ENCODE assay signal across 16 cellular contexts in genomic region chr2:241159116-241159515, GRCh38. TPM values are rescaled to one million over a fixed set of nuclear protein-coding genes. Genes with fewer than 3 reads are reported as not detected.
A peak's percentile ranks its signal among the peaks of the same experiment; 100 is the strongest.
DNase-seq lines count a peak whose midpoint lies in the region; ATAC-seq, FAIRE-seq and TF ChIP-seq lines count a peak whose summit lies in the region.
"Had no signal": no experiment of that assay in that cellular context is flagged by ENCODE, and none has a peak within 500 bp of the region (broad histone marks: within the 10 kb centered on the region; RNA-seq: fewer than 3 reads in every experiment).

No MANE protein-coding gene starts in this region.

- TF ChIP-seq CTCF in endodermal cell (conservative IDR thresholded peaks at IDR 0.05) (no peak), pancreas (IDR thresholded peaks at IDR 0.05) (no peak), endothelial cell (IDR thresholded peaks at IDR 0.05; ENCODE audit: unreplicated experiment) (no peak)

- no peaks in the 10 kb centered on the region for H3K9me3 ChIP-seq in T-helper 17 cell (ENCODE audit: control insufficient read depth, low read length, poor library complexity, severe bottlenecking)
- no peaks in the 10 kb centered on the region for H3K9me3 ChIP-seq in endodermal cell (ENCODE audit: control insufficient read depth, low read length)
- no peaks in the 10 kb centered on the region for H3K9me3 ChIP-seq in pancreas
- H3K9me3 ChIP-seq: A549, Caco-2 had no signal

- H3K27ac ChIP-seq in endodermal cell (ENCODE audit: low read depth, low read length) = no peak overlapping the region
- no peak overlapping the region for H3K27ac ChIP-seq in pancreas
- H3K27ac ChIP-seq: A549, GM23248, HL-60 had no signal

- no peak for ATAC-seq in T-helper 17 cell
- ATAC-seq in stimulated activated effector memory CD8-positive, alpha-beta T cell treated with anti-CD3 and anti-CD28 coated beads, Interleukin-12 subunit alpha, Interleukin-12 subunit beta, amount 100 ng/mL, for 72 hours = no peak
- ATAC-seq in pancreas = no peak
- ATAC-seq: A549, HCT116 had no signal

- H3K4me1 ChIP-seq in endodermal cell (ENCODE audit: control insufficient read depth, insufficient read depth, low read length) = no peaks in the 10 kb centered on the region
- H3K4me1 ChIP-seq in pancreas = no peaks in the 10 kb centered on the region
- H3K4me1 ChIP-seq: A549, Caco-2 had no signal

- H3K4me3 ChIP-seq in endodermal cell (ENCODE audit: low read length) (no peak overlapping the region), pancreas (no peak overlapping the region)
- H3K4me3 ChIP-seq: A549, GM23248 had no signal

- H3K27me3 Mint-ChIP-seq in T-helper 17 cell (no peaks in the 10 kb centered on the region), endodermal cell (ENCODE audit: insufficient read depth) (no peaks in the 10 kb centered on the region), endothelial cell (ENCODE audit: unreplicated experiment) (peaks cover 3% of the 10 kb centered on the region)
- H3K27me3 Mint-ChIP-seq: CD8-positive, alpha-beta memory T cell had no signal

- H3K36me3 Mint-ChIP-seq in T-helper 17 cell (ENCODE audit: low read depth) (no peaks in the 10 kb centered on the region), endodermal cell (ENCODE audit: low read depth) (peaks cover 33% of the 10 kb centered on the region), endothelial cell (ENCODE audit: low read depth, unreplicated experiment) (peaks cover 14% of the 10 kb centered on the region)
- peaks cover 69% of the 10 kb centered on the region for H3K36me3 Mint-ChIP-seq in stimulated activated effector memory CD8-positive, alpha-beta T cell treated with anti-CD3 and anti-CD28 coated beads, Interleukin-12 subunit alpha, Interleukin-12 subunit beta, amount 100 ng/mL, for 72 hours

- H3K27me3 ChIP-seq in endodermal cell (ENCODE audit: control insufficient read depth, insufficient read depth, low read length, poor library complexity, severe bottlenecking) (no peaks in the 10 kb centered on the region), pancreas (no peaks in the 10 kb centered on the region)

- H3K9ac ChIP-seq in endodermal cell (ENCODE audit: extremely low read depth, low read length, poor library complexity, severe bottlenecking) = no peak overlapping the region
- H3K9ac ChIP-seq: GM23248 had no signal

- H3K9me3 Mint-ChIP-seq in endodermal cell = no peaks in the 10 kb centered on the region
- H3K9me3 Mint-ChIP-seq in stimulated activated effector memory CD8-positive, alpha-beta T cell treated with anti-CD3 and anti-CD28 coated beads, Interleukin-12 subunit alpha, Interleukin-12 subunit beta, amount 100 ng/mL, for 72 hours = no peaks in the 10 kb centered on the region
- no peaks in the 10 kb centered on the region for H3K9me3 Mint-ChIP-seq in endothelial cell (ENCODE audit: unreplicated experiment)
- H3K9me3 Mint-ChIP-seq: CD8-positive, alpha-beta memory T cell had no signal

- H3K36me3 ChIP-seq in endodermal cell (ENCODE audit: control insufficient read depth, insufficient read depth, low read length) (peaks cover 42% of the 10 kb centered on the region), pancreas (peaks cover 9 to 36% (median 10%) of the 10 kb centered on the region in 3 donors)

- DNase-seq in SK-N-DZ (ENCODE audit: low spot score) = peak; percentile 26
- no peak for DNase-seq in T-helper 17 cell
- DNase-seq in endodermal cell = no peak
- no peak for DNase-seq in stimulated activated effector memory CD8-positive, alpha-beta T cell treated with anti-CD3 and anti-CD28 coated beads, Interleukin-12 subunit alpha, Interleukin-12 subunit beta, amount 100 ng/mL, for 72 hours (ENCODE audit: low spot score in 2 of 2)
- no peak for DNase-seq in pancreas
- no peak for DNase-seq in AG08395 (ENCODE audit: low spot score)
- DNase-seq in endothelial cell (ENCODE audit: low spot score) = no peak
- DNase-seq: Caco-2; CD8-positive, alpha-beta memory T cell; DMS53; GF-D8; GM23248 had no signal

- peaks cover 2% of the 10 kb centered on the region for H3K4me1 Mint-ChIP-seq in T-helper 17 cell
- peaks cover 6% of the 10 kb centered on the region for H3K4me1 Mint-ChIP-seq in endodermal cell
- peaks cover 4% of the 10 kb centered on the region for H3K4me1 Mint-ChIP-seq in stimulated activated effector memory CD8-positive, alpha-beta T cell treated with anti-CD3 and anti-CD28 coated beads, Interleukin-12 subunit alpha, Interleukin-12 subunit beta, amount 100 ng/mL, for 72 hours
- peaks cover 15% of the 10 kb centered on the region for H3K4me1 Mint-ChIP-seq in endothelial cell (ENCODE audit: unreplicated experiment)

- 93 to 98% methylated on average over 5 of the region's 5 CpGs for WGBS in endodermal cell (ENCODE audit: insufficient coverage in 1 of 2, insufficient read length in 1 of 2), 2 experiments
- WGBS in pancreas, 2 donors = 95 to 99% methylated on average over 5 of the region's 5 CpGs

- intact Hi-C loops in pancreas (cut with DNase I) = no loop called here

- H3K27ac Mint-ChIP-seq in T-helper 17 cell = peak overlapping the region; percentile 41
- peak overlapping the region; percentile 26 for H3K27ac Mint-ChIP-seq in endodermal cell
- peak overlapping the region; percentile 82 for H3K27ac Mint-ChIP-seq in stimulated activated effector memory CD8-positive, alpha-beta T cell treated with anti-CD3 and anti-CD28 coated beads, Interleukin-12 subunit alpha, Interleukin-12 subunit beta, amount 100 ng/mL, for 72 hours
- H3K27ac Mint-ChIP-seq in endothelial cell (ENCODE audit: unreplicated experiment) = no peak overlapping the region

- H3K4me3 Mint-ChIP-seq in T-helper 17 cell (no peak overlapping the region), endodermal cell (no peak overlapping the region), endothelial cell (ENCODE audit: unreplicated experiment) (no peak overlapping the region)
- H3K4me3 Mint-ChIP-seq in stimulated activated effector memory CD8-positive, alpha-beta T cell treated with anti-CD3 and anti-CD28 coated beads, Interleukin-12 subunit alpha, Interleukin-12 subunit beta, amount 100 ng/mL, for 72 hours = no peak overlapping the region
- H3K4me3 Mint-ChIP-seq: CD8-positive, alpha-beta memory T cell had no signal

- no peak for FAIRE-seq in pancreas (lab: Jason Lieb, UNC)
- FAIRE-seq: A549, H54 had no signal

RNA-seq across cellular contexts. Expression of gene PPP1R7, which starts 8.8 kb away (rescaled TPM):
- 68.1 and 88.7 TPM in 2 replicates for polyA plus RNA-seq in SK-N-DZ (2014; cell fraction: cytosol; rRNA removed)
- 35.0 and 49.3 TPM in 2 replicates for polyA plus RNA-seq in SK-N-DZ (2014; cell fraction: nucleus; rRNA removed)
- 10 to 100 TPM; 40.0 to 54.8 TPM for total RNA-seq in T-helper 17 cell
- 10 to 100 TPM; 48.5 to 52.7 TPM for total RNA-seq in endodermal cell
- polyA plus RNA-seq in endodermal cell (2013, experiment 1 of 2) = 54.8 TPM
- polyA plus RNA-seq in endodermal cell (2013, experiment 2 of 2) = 59.1 TPM
- 10 to 100 TPM; 21.5 to 38.7 (median 31.5) TPM for total RNA-seq in pancreas
- polyA plus RNA-seq in pancreas = 10 to 100 TPM; 28.5 to 37.1 TPM
- 61.6 TPM for total RNA-seq in endothelial cell (ENCODE audit: unreplicated experiment)

RNA-seq across cellular contexts. Expression of gene PASK, which starts 9.8 kb away (rescaled TPM):
- polyA plus RNA-seq in SK-N-DZ (2014; cell fraction: cytosol; rRNA removed) = 21.4 and 23.7 TPM in 2 replicates
- polyA plus RNA-seq in SK-N-DZ (2014; cell fraction: nucleus; rRNA removed) = 95.5 and 207 TPM in 2 replicates
- total RNA-seq in T-helper 17 cell (100 to 1,000 TPM; 108 to 163 TPM), endodermal cell (10 to 100 TPM; 76.5 to 94.5 TPM), pancreas (10 to 100 TPM in 2 of 6 donors, 1 to 10 TPM in 4; 3.7 to 12.3 (median 8.9) TPM), endothelial cell (ENCODE audit: unreplicated experiment) (39.7 TPM)
- 24.8 TPM for polyA plus RNA-seq in endodermal cell (2013, experiment 1 of 2)
- 21.1 TPM for polyA plus RNA-seq in endodermal cell (2013, experiment 2 of 2)
- polyA plus RNA-seq in pancreas = 10 to 100 TPM in 1 of 2 donors, 1 to 10 TPM in 1; 9.0 to 14.5 TPM

RNA-seq across cellular contexts. Expression of gene ANO7, which starts 29.4 kb away (rescaled TPM):
- 0.27 and 0.74 TPM in 2 replicates for polyA plus RNA-seq in SK-N-DZ (2014; cell fraction: cytosol; rRNA removed)
- 0.34 and 1.7 TPM in 2 replicates for polyA plus RNA-seq in SK-N-DZ (2014; cell fraction: nucleus; rRNA removed)
- under 1 TPM; 0.16 to 0.20 TPM for total RNA-seq in T-helper 17 cell
- total RNA-seq in endodermal cell = 1 to 10 TPM; 8.1 to 8.5 TPM
- polyA plus RNA-seq in endodermal cell (2013, experiment 1 of 2) = 1.3 TPM
- 2.0 TPM for polyA plus RNA-seq in endodermal cell (2013, experiment 2 of 2)
- 1 to 10 TPM in 3 of 6 donors, under 1 TPM in 3; 0.66 to 1.8 (median 1.1) TPM for total RNA-seq in pancreas
- 1 to 10 TPM; 1.0 to 1.2 TPM for polyA plus RNA-seq in pancreas
- total RNA-seq in endothelial cell (ENCODE audit: unreplicated experiment) = 16.1 TPM
- polyA plus RNA-seq: CD8-positive, alpha-beta memory T cell had no signal

RNA-seq across cellular contexts. Expression of gene MTERF4, which starts 57.0 kb away (rescaled TPM):
- 63.4 and 67.8 TPM in 2 replicates for polyA plus RNA-seq in SK-N-DZ (2014; cell fraction: cytosol; rRNA removed)
- polyA plus RNA-seq in SK-N-DZ (2014; cell fraction: nucleus; rRNA removed) = 146 and 220 TPM in 2 replicates
- 10 to 100 TPM; 66.7 to 82.9 TPM for total RNA-seq in T-helper 17 cell
- total RNA-seq in endodermal cell = 10 to 100 TPM; 33.2 to 42.5 TPM
- 37.9 TPM for polyA plus RNA-seq in endodermal cell (2013, experiment 1 of 2)
- polyA plus RNA-seq in endodermal cell (2013, experiment 2 of 2) = 36.3 TPM
- total RNA-seq in pancreas = 10 to 100 TPM; 14.0 to 22.9 (median 14.8) TPM
- 10 to 100 TPM; 22.4 to 36.8 TPM for polyA plus RNA-seq in pancreas
- 82.4 TPM for total RNA-seq in endothelial cell (ENCODE audit: unreplicated experiment)
